ENCODE assay signal across 1 cellular context in genomic region chr13:24680921-24681585, GRCh38.
TF ChIP-seq lines count a peak whose summit lies in the region.

No MANE protein-coding gene starts in this region.

TF ChIP-seq in IMR-90, 13 proteins besides CTCF, POLR2A, EP300 and RAD21:
- TF ChIP-seq RCOR1 (IDR thresholded peaks at IDR 0.05; ENCODE audit: insufficient replicate concordance, low read length) (no peak), MXI1 (IDR thresholded peaks at IDR 0.05; ENCODE audit: borderline replicate concordance, low read depth, low read length) (no peak), NFE2L2 (IDR thresholded peaks at IDR 0.05; ENCODE audit: low read depth, low read length) (no peak), ELK1 (IDR thresholded peaks at IDR 0.05; ENCODE audit: borderline replicate concordance, low read depth, low read length) (no peak), CHD1 (IDR thresholded peaks at IDR 0.05; ENCODE audit: low read depth, low read length) (no peak), CEBPB (IDR thresholded peaks at IDR 0.05; ENCODE audit: low read depth, low read length) (no peak), MAFK (IDR thresholded peaks at IDR 0.05; ENCODE audit: low read depth, low read length) (no peak), SMC3 (IDR thresholded peaks at IDR 0.05; ENCODE audit: low read depth, low read length) (no peak), USF2 (IDR thresholded peaks at IDR 0.05; ENCODE audit: low read depth, low read length) (no peak), MAZ (IDR thresholded peaks at IDR 0.05; ENCODE audit: borderline replicate concordance, low read depth, low read length) (no peak), FOS (IDR thresholded peaks at IDR 0.05; ENCODE audit: low read depth, low read length) (no peak)
TF ChIP-seq in IMR-90: peak in this region for 0.
